19 cellular contexts compared by ENCODE assay signal in the genomic region with DNA sequence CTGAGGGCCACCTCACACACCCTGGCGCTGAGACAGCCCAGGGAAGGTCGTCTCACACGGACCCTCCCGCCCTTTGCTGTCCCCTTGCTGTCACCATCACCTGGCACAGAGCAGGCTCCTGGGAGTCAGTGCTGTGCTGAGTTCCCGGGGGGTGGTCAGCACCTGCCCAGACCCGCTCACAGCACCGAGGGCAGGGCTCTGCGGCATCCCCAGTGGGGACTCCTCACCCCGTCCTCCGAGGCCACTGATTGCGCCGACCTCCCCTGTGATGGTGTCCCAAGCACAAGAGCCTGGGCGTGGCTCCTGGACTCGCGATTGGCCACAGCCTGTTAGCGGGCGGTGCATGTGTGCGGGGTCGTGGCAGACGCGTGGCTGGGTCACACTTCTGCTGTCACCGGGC.
"Had no signal": no experiment of that assay in that cellular context is flagged by ENCODE, and none has a peak within 500 bp of the region (broad histone marks: within the 10 kb centered on the region; RNA-seq: fewer than 3 reads in every experiment).

No MANE protein-coding gene starts in this region.

- DNase-seq: activated CD4-positive, alpha-beta T cell treated with anti-CD3 and anti-CD28 coated beads, Interleukin-2, amount 50 U/mL, for 4 hours; activated CD8-positive, alpha-beta memory T cell treated with anti-CD3 and anti-CD28 coated beads, Interleukin-2, amount 10 ng/mL, durations not matched to agents 7 days and 5 days; activated effector memory CD4-positive, alpha-beta T cell treated with Interleukin-2 at 50 U/mL for 16 hours; activated T-cell treated with anti-CD3 and anti-CD28 coated beads, Interleukin-2, amount 50 U/mL, for 4 hours; central memory CD4-positive, alpha-beta T cell; colonic mucosa; naive thymus-derived CD4-positive, alpha-beta T cell; sigmoid colon; stimulated activated CD4-positive, alpha-beta T cell treated with anti-CD3 and anti-CD28 coated beads, Interleukin-1b, Interleukin-23, amount 100 ng/mL, for 48 hours; tibial artery; uterus had no signal

- H2AFZ ChIP-seq: parathyroid adenoma had no signal

- H3K4me1 ChIP-seq: colonic mucosa, parathyroid adenoma had no signal

- H3K36me3 ChIP-seq: colonic mucosa, uterus had no signal

- H3K4me3 Mint-ChIP-seq: activated CD8-positive, alpha-beta memory T cell treated with anti-CD3 and anti-CD28 coated beads, Interleukin-2, amount 10 ng/mL, durations not matched to agents 7 days and 5 days; activated naive CD8-positive, alpha-beta T cell; activated T-cell treated with anti-CD3 and anti-CD28 coated beads, Interleukin-2, amount 50 U/mL, for 4 hours; brain; naive thymus-derived CD4-positive, alpha-beta T cell; T-helper 2 cell treated with Interferon-gamma antibody and Interleukin-4, amounts not matched to agents 5 μg/mL and 100 μg/mL, for 36 hours had no signal

- H3K36me3 Mint-ChIP-seq: activated CD8-positive, alpha-beta memory T cell treated with anti-CD3 and anti-CD28 coated beads, Interleukin-2, amount 10 ng/mL, durations not matched to agents 7 days and 5 days; brain had no signal

- H3K4me3 ChIP-seq: colonic mucosa, esophagus muscularis mucosa, sigmoid colon, tibial artery, uterus had no signal

- H3K9me3 Mint-ChIP-seq: activated T-cell treated with anti-CD3 and anti-CD28 coated beads, Interleukin-2, amount 50 U/mL, for 4 hours; brain; naive thymus-derived CD4-positive, alpha-beta T cell; T-helper 2 cell treated with Interferon-gamma antibody and Interleukin-4, amounts not matched to agents 5 μg/mL and 100 μg/mL, for 36 hours had no signal

- ATAC-seq: activated CD4-positive, CD25-positive, alpha-beta regulatory T cell treated with anti-CD3 and anti-CD28 coated beads, Interleukin-2, amount 50 U/mL, for 24 hours; activated CD8-positive, alpha-beta memory T cell treated with anti-CD3 and anti-CD28 coated beads, Interleukin-2, amount 10 ng/mL, durations not matched to agents 7 days and 5 days; left lobe of liver; naive thymus-derived CD4-positive, alpha-beta T cell had no signal

- H3K79me2 ChIP-seq: parathyroid adenoma had no signal

- H3K27ac Mint-ChIP-seq: activated CD8-positive, alpha-beta memory T cell treated with anti-CD3 and anti-CD28 coated beads, Interleukin-2, amount 10 ng/mL, durations not matched to agents 7 days and 5 days; activated naive CD8-positive, alpha-beta T cell had no signal

- H3K9ac ChIP-seq: parathyroid adenoma had no signal

- H3K27ac ChIP-seq: colonic mucosa, neutrophil, parathyroid adenoma, tibial artery, uterus had no signal

- H3K9me3 ChIP-seq: colonic mucosa, esophagus muscularis mucosa, neutrophil, sigmoid colon, tibial artery, uterus had no signal

- H3K27me3 Mint-ChIP-seq: activated CD8-positive, alpha-beta memory T cell treated with anti-CD3 and anti-CD28 coated beads, Interleukin-2, amount 10 ng/mL, durations not matched to agents 7 days and 5 days; activated naive CD8-positive, alpha-beta T cell; naive thymus-derived CD4-positive, alpha-beta T cell had no signal

- H3K27me3 ChIP-seq: colonic mucosa, esophagus muscularis mucosa, neutrophil, sigmoid colon, tibial artery, uterus had no signal
